Comparison of ENCODE assay signal across 8 cellular contexts in the genomic region with DNA sequence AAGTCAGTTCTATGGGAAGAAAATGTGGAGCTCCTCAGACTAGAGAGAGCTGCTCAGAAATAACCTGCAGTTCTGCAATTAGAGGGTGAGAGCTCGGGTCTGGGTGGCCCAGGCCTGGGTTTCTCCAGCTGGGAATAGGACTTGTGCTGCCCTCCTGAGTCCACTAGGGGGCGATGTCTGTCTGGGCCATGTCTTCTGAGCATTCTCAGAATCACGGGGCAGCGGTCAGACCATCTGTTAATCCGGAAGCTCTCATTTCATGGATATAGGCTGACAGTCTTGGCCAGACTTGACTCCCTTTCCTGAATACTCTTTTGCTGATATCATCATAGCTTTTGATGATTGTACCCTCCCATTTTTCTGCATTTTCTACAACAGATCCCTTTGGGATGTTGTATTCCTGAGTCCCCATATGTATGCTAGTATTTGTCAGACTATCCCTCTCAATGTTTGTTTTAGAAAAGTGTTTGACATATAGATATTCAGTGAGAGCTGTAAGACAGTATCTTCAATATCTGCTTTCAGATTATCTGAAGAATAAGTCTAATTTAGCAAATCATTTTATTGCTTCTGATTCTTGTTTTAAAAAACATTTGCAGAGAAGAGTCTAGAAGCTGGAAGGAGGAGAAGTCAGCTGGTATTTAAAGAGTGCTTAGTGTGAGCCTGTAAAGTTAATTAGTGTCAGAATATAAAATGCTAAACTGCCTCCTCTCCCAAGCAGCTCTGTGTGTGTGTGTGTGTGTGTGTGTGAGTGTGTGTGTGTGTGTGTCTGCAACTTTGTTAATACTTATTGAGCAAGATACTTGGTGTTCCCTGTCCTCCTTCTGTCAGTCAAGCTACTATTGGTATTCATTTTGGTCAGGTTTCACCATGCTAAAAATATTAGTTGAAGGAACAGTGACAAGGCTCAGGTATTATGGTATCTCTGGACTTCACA. TPM values are rescaled to one million over a fixed set of nuclear protein-coding genes. Genes with fewer than 3 reads are reported as not detected.
DNase-seq lines count a peak whose midpoint lies in the region; ATAC-seq, FAIRE-seq and TF ChIP-seq lines count a peak whose summit lies in the region.

No MANE protein-coding gene starts in this region.

- peak overlapping the region; percentile 40; the same call in 1 of the 2 replicates for H3K9ac ChIP-seq in BLaER1

- no peaks in the 10 kb centered on the region for H3K27me3 ChIP-seq in BLaER1

- intact Hi-C loops in lower leg skin (cut with DNase I; ENCODE audit: low total_unique reads) = no loop called here

- H3K4me2 ChIP-seq in BLaER1 = peak overlapping the region; percentile 26; the same call in 1 of the 2 replicates

- no peak overlapping the region for H3K4me3 ChIP-seq in BLaER1
- H3K4me3 ChIP-seq in lower leg skin (ENCODE audit: low read depth, poor library complexity, severe bottlenecking) = no peak overlapping the region

- H3K4me1 ChIP-seq in BLaER1 = peaks cover 24% of the 10 kb centered on the region

- peak; percentile 98 for ATAC-seq in HG03342 (IDR thresholded peaks at IDR 0.05; ENCODE audit: unreplicated experiment)

- H3K27ac ChIP-seq in BLaER1 = 0 out of 2 replicates have a peak overlapping the region, but pooled peaks have one; percentile 39

- TF ChIP-seq POLR2A in lower leg skin (IDR thresholded peaks at IDR 0.05) = no peak

- WGBS in lower leg skin, 2 donors = 32 to 40% methylated on average over 5 of the region's 5 CpGs

- peak; percentile 59 for DNase-seq in GM19239 (ENCODE audit: insufficient read length, low spot score)
- DNase-seq in NCI-H460 (ENCODE audit: extremely low read depth, low read depth) = peak; percentile 74
- peak; percentile 70 to 73 for DNase-seq in activated CD4-positive, alpha-beta T cell treated with anti-CD3 and anti-CD28 coated beads for 4 hours
- peak; percentile 89 for DNase-seq in dedifferentiated amniotic fluid mesenchymal stem cell (ENCODE audit: extremely low spot score)
- peak; percentile 69 to 94 for DNase-seq in lower leg skin (ENCODE audit: low spot score in 2 of 2)
- peak; percentile 52 to 61 (median 57) for DNase-seq in stimulated activated CD4-positive, alpha-beta T cell treated with anti-CD3 and anti-CD28 coated beads, TNF-alpha, amount 100 ng/mL, for 48 hours (ENCODE audit: low read depth in 3 of 3)

- no peaks in the 10 kb centered on the region for H4K20me1 ChIP-seq in BLaER1

- no peak for TF ChIP-seq CTCF in lower leg skin (IDR thresholded peaks at IDR 0.05)

- H3K36me3 ChIP-seq in BLaER1 = peaks cover 75% of the 10 kb centered on the region

- H3K9me3 ChIP-seq in BLaER1 = no peaks in the 10 kb centered on the region

- FAIRE-seq in GM19239 (lab: Jason Lieb, UNC) = peak; percentile 98

RNA-seq across cellular contexts. Expression of a gene that starts 38.0 kb away (rescaled TPM):
- total RNA-seq in NCI-H460 (2014; rRNA removed; shearing (Covaris generic)) = 75.0 and 78.7 TPM in 2 replicates
- polyA plus RNA-seq in NCI-H460 (2014; cell fraction: nucleus; rRNA removed) = 61.1 and 74.2 TPM in 2 replicates
- 10 to 100 TPM in 1 of 4 donors, 1 to 10 TPM in 3; 7.0 to 11.9 (median 8.6) TPM for total RNA-seq in lower leg skin
